Comparison of ENCODE assay signal across 8 cellular contexts in genomic region chr1:39960461-39960958, GRCh38. TPM values are rescaled to one million over a fixed set of nuclear protein-coding genes. Genes with fewer than 3 reads are reported as not detected.
DNase-seq lines count a peak whose midpoint lies in the region; ATAC-seq and TF ChIP-seq lines count a peak whose summit lies in the region.

No MANE protein-coding gene starts in this region.

- H3K9me3 ChIP-seq in BLaER1 (no peaks in the 10 kb centered on the region), suprapubic skin (no peaks in the 10 kb centered on the region)

- peak overlapping the region; percentile 65 for H3K27ac ChIP-seq in BLaER1
- H3K27ac ChIP-seq in epithelial cell of prostate = peak overlapping the region; percentile 79
- peak overlapping the region; percentile 71 for H3K27ac ChIP-seq in suprapubic skin

- peak; percentile 74 for ATAC-seq in GM18511 (IDR thresholded peaks at IDR 0.05; ENCODE audit: unreplicated experiment)

- peak overlapping the region; percentile 81 to 93 (median 88) for H3K27ac Mint-ChIP-seq in IgD-negative memory B cell

- peaks cover 28 to 38% (median 30%) of the 10 kb centered on the region in 3 donors for H3K4me1 Mint-ChIP-seq in IgD-negative memory B cell

- peaks cover 44% of the 10 kb centered on the region for H3K4me1 ChIP-seq in BLaER1
- peaks cover 44% of the 10 kb centered on the region for H3K4me1 ChIP-seq in suprapubic skin

- H3K4me2 ChIP-seq in BLaER1 = peak overlapping the region; percentile 78

- H3K36me3 Mint-ChIP-seq in IgD-negative memory B cell = no peaks in the 10 kb centered on the region

- H3K36me3 ChIP-seq in BLaER1 = peaks cover 61% of the 10 kb centered on the region
- H3K36me3 ChIP-seq in suprapubic skin = peaks cover 11% of the 10 kb centered on the region

- H3K4me3 ChIP-seq in BLaER1 = no peak overlapping the region
- peak overlapping the region; percentile 6 for H3K4me3 ChIP-seq in suprapubic skin

- 47% methylated on average over 4 of the region's 12 CpGs for WGBS in suprapubic skin

- TF ChIP-seq POLR2A in suprapubic skin (IDR thresholded peaks at IDR 0.05) = no peak

- H3K27me3 ChIP-seq in BLaER1 (no peaks in the 10 kb centered on the region), suprapubic skin (no peaks in the 10 kb centered on the region)

- H3K9me3 Mint-ChIP-seq in IgD-negative memory B cell = no peaks in the 10 kb centered on the region

- peaks cover 6% of the 10 kb centered on the region for H4K20me1 ChIP-seq in BLaER1

- no peak for TF ChIP-seq CTCF in suprapubic skin (IDR thresholded peaks at IDR 0.05)

- peak; percentile 25 for DNase-seq in OCI-M1 (lab: John Stamatoyannopoulos, UW)
- no peak for DNase-seq in epithelial cell of prostate (ENCODE audit: low read depth, low spot score)
- peak in 1 of 2 donors; percentile 72 for DNase-seq in suprapubic skin (ENCODE audit: low spot score in 2 of 2)
- no peak for DNase-seq in T1000 (lab: John Stamatoyannopoulos, UW)
- no peak for DNase-seq in cerebellum (ENCODE audit: low spot score)

- H3K4me3 Mint-ChIP-seq in IgD-negative memory B cell = peak overlapping the region; percentile 47 to 78 (median 66)

- no peak for TF ChIP-seq EP300 in suprapubic skin (IDR thresholded peaks at IDR 0.05)

- H3K27me3 Mint-ChIP-seq in IgD-negative memory B cell = no peaks in the 10 kb centered on the region

- H3K9ac ChIP-seq in BLaER1 = peak overlapping the region; percentile 46; the same call in 1 of the 2 replicates

RNA-seq across cellular contexts. Expression of gene MFSD2A, which starts 5.6 kb away (rescaled TPM):
- 1.5 TPM for polyA plus RNA-seq in IgD-negative memory B cell
- total RNA-seq in suprapubic skin = 100 to 1,000 TPM; 169 to 416 (median 303) TPM
- total RNA-seq in cerebellum = 18.9 TPM

RNA-seq across cellular contexts. Expression of gene MYCL, which starts 58.8 kb away (rescaled TPM):
- 0.16 TPM for polyA plus RNA-seq in IgD-negative memory B cell
- total RNA-seq in suprapubic skin (100 to 1,000 TPM in 2 of 4 donors, 10 to 100 TPM in 2; 62.7 to 131 (median 95.1) TPM), cerebellum (11.4 TPM)
